Comparison of ENCODE assay signal across 21 cellular contexts in genomic region chr1:186880982-186881381, GRCh38. TPM values are rescaled to one million over a fixed set of nuclear protein-coding genes. Genes with fewer than 3 reads are reported as not detected.
"Had no signal": no experiment of that assay in that cellular context is flagged by ENCODE, and none has a peak within 500 bp of the region (broad histone marks: within the 10 kb centered on the region; RNA-seq: fewer than 3 reads in every experiment).

No MANE protein-coding gene starts in this region.

- ATAC-seq: activated CD8-positive, alpha-beta T cell treated with anti-CD3 and anti-CD28 coated beads for 36 hours; activated T-cell treated with anti-CD3 and anti-CD28 coated beads, Interleukin-2, amount 50 U/mL, for 4 hours; activated T-helper 17 cell treated with anti-CD3 and anti-CD28 coated beads, Interleukin-2, amount 50 U/mL, for 72 hours; naive thymus-derived CD4-positive, alpha-beta T cell had no signal

- H3K27me3 ChIP-seq: breast epithelium, esophagus squamous epithelium, tibial nerve had no signal

- DNase-seq: activated B cell treated with CpG ODN at 0.5 μM for 24 hours; activated CD4-positive, alpha-beta T cell treated with anti-CD3 and anti-CD28 coated beads, Interleukin-2, amount 50 U/mL, for 1 hour; activated CD8-positive, alpha-beta T cell treated with anti-CD3 and anti-CD28 coated beads for 36 hours; activated gamma-delta T cell treated with Interleukin-2 at 50 U/mL for 16 hours; activated naive CD4-positive, alpha-beta T cell treated with anti-CD3 and anti-CD28 coated beads, Interleukin-2, amount 50 U/mL, for 16 hours; activated T-cell treated with anti-CD3 and anti-CD28 coated beads, Interleukin-2, amount 50 U/mL, for 4 hours; amygdala; central memory CD4-positive, alpha-beta T cell; effector CD4-positive, alpha-beta T cell; esophagus squamous epithelium; left ventricle myocardium inferior; naive thymus-derived CD4-positive, alpha-beta T cell; retina; stimulated activated CD4-positive, alpha-beta T cell treated with anti-CD3 and anti-CD28 coated beads, Interleukin-15, amount 100 ng/mL, for 24 hours; stimulated activated CD4-positive, alpha-beta T cell treated with anti-CD3 and anti-CD28 coated beads, Interleukin-2, amount 100 ng/mL, for 24 hours; stimulated activated naive CD4-positive, alpha-beta T cell treated with Interleukin-2 at 50 U/mL for 16 hours; T-helper 2 cell had no signal

- H3K4me3 ChIP-seq: breast epithelium, esophagus squamous epithelium, left ventricle myocardium inferior, tibial nerve had no signal

- H3K36me3 ChIP-seq: breast epithelium, esophagus squamous epithelium, left ventricle myocardium inferior, tibial nerve had no signal

- H3K4me1 ChIP-seq: breast epithelium, left ventricle myocardium inferior had no signal

- H3K9me3 ChIP-seq: esophagus squamous epithelium had no signal

- H3K27ac ChIP-seq: breast epithelium, epithelial cell of prostate, esophagus squamous epithelium, left ventricle myocardium inferior, tibial nerve had no signal

RNA-seq across cellular contexts. Expression of gene PLA2G4A, which starts 52.2 kb away (rescaled TPM):
- total RNA-seq: activated B cell treated with CpG ODN at 0.5 μM for 24 hours had no signal
